25 cellular contexts compared by ENCODE assay signal in genomic region chr17:56543280-56543679, GRCh38. TPM values are rescaled to one million over a fixed set of nuclear protein-coding genes. Genes with fewer than 3 reads are reported as not detected.
"Had no signal": no experiment of that assay in that cellular context is flagged by ENCODE, and none has a peak within 500 bp of the region (broad histone marks: within the 10 kb centered on the region; RNA-seq: fewer than 3 reads in every experiment).

No MANE protein-coding gene starts in this region.

- H3K36me3 ChIP-seq: esophagus squamous epithelium, gastroesophageal sphincter, pancreas, prostate gland, sigmoid colon, stomach, thoracic aorta, transverse colon had no signal

- H3K4me3 ChIP-seq: esophagus squamous epithelium, gastroesophageal sphincter, pancreas, prostate gland, sigmoid colon, skin epidermis, stomach, thoracic aorta, transverse colon had no signal

- H3K4me1 Mint-ChIP-seq: immature natural killer cell had no signal

- H3K27me3 Mint-ChIP-seq: dendritic cell treated with granulocyte-macrophage colony-stimulating factor and Interleukin-4, amounts not matched to agents 40 ng/mL and 50 ng/mL, for 4 days had no signal

- H3K9me3 ChIP-seq: esophagus squamous epithelium, pancreas, prostate gland, sigmoid colon, stomach, thoracic aorta, transverse colon had no signal

- DNase-seq: cerebellar nuclear complex; effector memory CD8-positive, alpha-beta T cell; esophagus squamous epithelium; foreskin fibroblast; glutamatergic neuron; immature natural killer cell; kidney; left cardiac atrium; occipital lobe; pancreas; retina; sigmoid colon; stimulated activated CD4-positive, alpha-beta T cell treated with anti-CD3 and anti-CD28 coated beads, Interleukin-2, amount 100 ng/mL, for 24 hours; stimulated activated naive CD4-positive, alpha-beta T cell; stomach; substantia nigra; transverse colon had no signal

- ATAC-seq: effector memory CD8-positive, alpha-beta T cell; gastroesophageal sphincter; left cardiac atrium; natural killer cell treated with Interleukin-12 subunit alpha and Interleukin-12 subunit beta and Interleukin-15 and Interleukin-18, amount 100 ng/mL, for 72 hours; pancreas had no signal

- H3K4me1 ChIP-seq: esophagus squamous epithelium, gastroesophageal sphincter, pancreas, prostate gland, sigmoid colon, stomach, transverse colon had no signal

- H3K27ac ChIP-seq: esophagus squamous epithelium, gastroesophageal sphincter, pancreas, prostate gland, sigmoid colon, skin epidermis, stomach, thoracic aorta, transverse colon had no signal

- H3K4me3 Mint-ChIP-seq: dendritic cell treated with granulocyte-macrophage colony-stimulating factor and Interleukin-4, amounts not matched to agents 40 ng/mL and 50 ng/mL, for 4 days; effector memory CD8-positive, alpha-beta T cell; immature natural killer cell; mesothelial cell of epicardium; natural killer cell treated with Interleukin-12 subunit alpha and Interleukin-12 subunit beta and Interleukin-15 and Interleukin-18, amount 100 ng/mL, for 72 hours had no signal

- H3K27me3 ChIP-seq: esophagus squamous epithelium, pancreas, sigmoid colon had no signal

- H3K27ac Mint-ChIP-seq: dendritic cell treated with granulocyte-macrophage colony-stimulating factor and Interleukin-4, amounts not matched to agents 40 ng/mL and 50 ng/mL, for 4 days; immature natural killer cell; mesothelial cell of epicardium; natural killer cell treated with Interleukin-12 subunit alpha and Interleukin-12 subunit beta and Interleukin-15 and Interleukin-18, amount 100 ng/mL, for 72 hours had no signal

- H3K36me3 Mint-ChIP-seq: immature natural killer cell; natural killer cell treated with Interleukin-12 subunit alpha and Interleukin-12 subunit beta and Interleukin-15 and Interleukin-18, amount 100 ng/mL, for 72 hours had no signal

RNA-seq across cellular contexts. Expression of gene NOG, which starts 50.2 kb away (rescaled TPM):
- total RNA-seq: natural killer cell treated with Interleukin-12 subunit alpha and Interleukin-12 subunit beta and Interleukin-15 and Interleukin-18, amount 100 ng/mL, for 72 hours; transverse colon had no signal
- polyA plus RNA-seq: immature natural killer cell, liver had no signal
